18 cellular contexts compared by ENCODE assay signal in the genomic region with DNA sequence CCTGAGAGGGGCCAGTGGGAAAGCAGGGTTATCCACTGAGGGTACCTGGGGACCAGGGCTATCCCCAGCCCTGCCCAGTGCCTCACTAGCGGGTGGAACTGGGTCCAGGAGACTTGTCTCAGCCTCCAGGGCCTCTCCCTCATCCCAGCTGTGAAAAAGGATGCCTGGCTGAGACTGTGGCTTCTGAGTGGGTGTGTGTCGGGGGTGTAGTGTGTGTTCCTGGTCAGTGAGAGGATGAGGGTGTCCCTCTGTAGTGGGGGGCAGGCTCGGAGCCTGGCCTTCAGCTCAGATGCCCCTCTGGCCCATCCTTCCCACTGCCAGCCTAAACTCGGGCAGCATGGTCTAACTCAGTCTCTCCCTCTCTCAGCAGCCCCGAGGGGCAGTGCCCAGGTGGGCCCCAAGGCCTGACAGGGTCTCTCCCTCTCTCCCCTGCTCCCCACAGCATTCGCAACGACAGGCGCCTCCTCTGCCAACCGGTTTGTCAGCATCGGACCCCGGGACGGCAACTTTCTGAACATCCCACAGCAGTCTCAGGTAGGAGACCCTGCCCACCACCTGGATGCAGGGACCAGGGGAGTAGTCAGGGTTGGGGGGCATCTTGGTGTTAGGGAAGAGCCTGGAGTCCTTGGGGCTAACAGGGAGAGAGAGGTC. TPM values are rescaled to one million over a fixed set of nuclear protein-coding genes. Genes with fewer than 3 reads are reported as not detected.
A peak's percentile ranks its signal among the peaks of the same experiment; 100 is the strongest.
DNase-seq lines count a peak whose midpoint lies in the region; ATAC-seq and TF ChIP-seq lines count a peak whose summit lies in the region.
"Had no signal": no experiment of that assay in that cellular context is flagged by ENCODE, and none has a peak within 500 bp of the region (broad histone marks: within the 10 kb centered on the region; RNA-seq: fewer than 3 reads in every experiment).

No MANE protein-coding gene starts in this region.

- peaks cover 45 to 78% (median 58%) of the 10 kb centered on the region in 9 donors for H3K4me1 ChIP-seq in heart right ventricle
- peaks cover 37 to 44% of the 10 kb centered on the region in 2 donors for H3K4me1 ChIP-seq in left lung
- H3K4me1 ChIP-seq in stomach: peaks cover 35 to 68% (median 58%) of the 10 kb centered on the region in 4 donors

- H3K27me3 Mint-ChIP-seq in glutamatergic neuron (ENCODE audit: unreplicated experiment): peaks cover 8% of the 10 kb centered on the region
- peaks cover 69% of the 10 kb centered on the region for H3K27me3 Mint-ChIP-seq in type B pancreatic cell

- H3K27me3 ChIP-seq in heart right ventricle (no peaks in the 10 kb centered on the region), left lung (no peaks in the 10 kb centered on the region), stomach (no peaks in the 10 kb centered on the region)

- TF ChIP-seq EP300 in stomach (IDR thresholded peaks at IDR 0.05): no peak

- WGBS in heart right ventricle, 2 donors: 85 to 88% methylated on average over 12 of the region's 12 CpGs
- 81 to 88% (median 87%) methylated on average over 10 to 12 of the region's 12 CpGs for WGBS in stomach, 5 donors

- H3K27ac Mint-ChIP-seq in glutamatergic neuron (ENCODE audit: unreplicated experiment) (no peak overlapping the region), type B pancreatic cell (no peak overlapping the region)
- H3K27ac Mint-ChIP-seq: activated T-cell treated with anti-CD3 and anti-CD28 coated beads, Interleukin-2, amount 50 U/mL, for 24 hours had no signal

- intact Hi-C loops in heart right ventricle (cut with DNase I) (loop anchor here in 3 of 10 donors (2.0 to 5.0 kb wide), 4 partner anchors 98 to 113 kb away; no protein-coding TSS in a partner anchor), cardiac septum (cut with DNase I) (loop anchor here (2.0 kb wide), 1 partner anchor 27 kb away; no protein-coding TSS in a partner anchor), left lung (cut with DNase I) (loop anchor here (5.0 to 10.0 kb wide), 2 partner anchors 103 to 105 kb away; no protein-coding TSS in a partner anchor), stomach (cut with DNase I; ENCODE audit: low total_unique reads) (no loop called here)

- H3K4me3 ChIP-seq in heart right ventricle (no peak overlapping the region), left lung (no peak overlapping the region), stomach (no peak overlapping the region)
- H3K4me3 ChIP-seq: cardiac muscle cell had no signal

- H3K9me3 ChIP-seq in heart right ventricle (no peaks in the 10 kb centered on the region), left lung (no peaks in the 10 kb centered on the region), stomach (no peaks in the 10 kb centered on the region)

- H3K4me1 Mint-ChIP-seq in glutamatergic neuron (ENCODE audit: low read depth, unreplicated experiment): peaks cover 9% of the 10 kb centered on the region
- peaks cover 6% of the 10 kb centered on the region for H3K4me1 Mint-ChIP-seq in type B pancreatic cell (ENCODE audit: unreplicated experiment)

- H3K27ac ChIP-seq in heart right ventricle: peak overlapping the region; percentile 60 to 95 (median 80)
- H3K27ac ChIP-seq in left lung: peak overlapping the region; percentile 28 to 85
- peak overlapping the region in 4 of 5 donors; percentile 39 to 90 (median 74) for H3K27ac ChIP-seq in stomach
- H3K27ac ChIP-seq: cardiac muscle cell had no signal

- ATAC-seq in heart right ventricle (no peak), left lung (no peak), HG02870 (IDR thresholded peaks at IDR 0.05; ENCODE audit: unreplicated experiment) (no peak)

- no peak for TF ChIP-seq CTCF in heart right ventricle (IDR thresholded peaks at IDR 0.05)
- no peak for TF ChIP-seq CTCF in left lung (IDR thresholded peaks at IDR 0.05)
- TF ChIP-seq CTCF in stomach (IDR thresholded peaks at IDR 0.05): no peak
- no peak for TF ChIP-seq CTCF in glutamatergic neuron (IDR thresholded peaks at IDR 0.05; ENCODE audit: partially characterized antibody, unreplicated experiment)
- TF ChIP-seq CTCF in type B pancreatic cell (conservative IDR thresholded peaks at IDR 0.05): no peak

- H3K36me3 ChIP-seq in heart right ventricle: peaks cover 0 to 60% (median 0%) of the 10 kb centered on the region in 9 donors
- peaks cover 0 to 18% of the 10 kb centered on the region in 2 donors for H3K36me3 ChIP-seq in left lung
- peaks cover 0 to 63% (median 57%) of the 10 kb centered on the region in 4 donors for H3K36me3 ChIP-seq in stomach
- H3K36me3 ChIP-seq: cardiac muscle cell had no signal

- H3K9me3 Mint-ChIP-seq in glutamatergic neuron (ENCODE audit: unreplicated experiment): peaks cover 10% of the 10 kb centered on the region
- no peaks in the 10 kb centered on the region for H3K9me3 Mint-ChIP-seq in type B pancreatic cell
- H3K9me3 Mint-ChIP-seq: activated naive CD4-positive, alpha-beta T cell treated with anti-CD3 and anti-CD28 coated beads, Interleukin-2, amount 50 U/mL, for 72 hours; activated T-cell treated with anti-CD3 and anti-CD28 coated beads, Interleukin-2, amount 50 U/mL, for 24 hours had no signal

- H3K4me3 Mint-ChIP-seq in glutamatergic neuron (ENCODE audit: unreplicated experiment) (no peak overlapping the region), type B pancreatic cell (no peak overlapping the region)
- H3K4me3 Mint-ChIP-seq: activated T-cell treated with anti-CD3 and anti-CD28 coated beads, Interleukin-2, amount 50 U/mL, for 24 hours had no signal

- no peak for DNase-seq in heart right ventricle
- DNase-seq in cardiac septum (ENCODE audit: low spot score): no peak
- DNase-seq in left lung: no peak
- no peak for DNase-seq in stomach
- DNase-seq in NCI-H1048 (lab: John Stamatoyannopoulos, UW): no peak
- DNase-seq in glutamatergic neuron: no peak
- DNase-seq in type B pancreatic cell (ENCODE audit: extremely low spot score, unreplicated experiment): no peak
- DNase-seq: activated CD4-positive, alpha-beta T cell treated with anti-CD3 and anti-CD28 coated beads, Interleukin-2, amount 50 U/mL, for 48 hours; activated T-cell treated with anti-CD3 and anti-CD28 coated beads, Interleukin-2, amount 50 U/mL, for 24 hours; effector memory CD4-positive, alpha-beta T cell; KG1; NCI-H1092 treated with DMSO at 0.1 percent for 48 hours; NCI-H526 treated with DMSO at 0.1 percent for 48 hours; OCI-M1; posterior cingulate gyrus had no signal

- H3K36me3 Mint-ChIP-seq in glutamatergic neuron (ENCODE audit: unreplicated experiment): no peaks in the 10 kb centered on the region
- H3K36me3 Mint-ChIP-seq in type B pancreatic cell: no peaks in the 10 kb centered on the region
- H3K36me3 Mint-ChIP-seq: activated naive CD4-positive, alpha-beta T cell treated with anti-CD3 and anti-CD28 coated beads, Interleukin-2, amount 50 U/mL, for 72 hours had no signal

- no peak for TF ChIP-seq POLR2A in stomach (IDR thresholded peaks at IDR 0.05)

RNA-seq across cellular contexts. Expression of a gene that starts 12.7 kb away (rescaled TPM):
- total RNA-seq in heart right ventricle (1 to 10 TPM; 3.4 to 9.9 (median 6.1) TPM), cardiac septum (9.4 TPM), left lung (10 to 100 TPM; 15.4 to 32.9 TPM), stomach (10 to 100 TPM in 2 of 5 donors, 1 to 10 TPM in 2, not detected in 1; 1.3 to 19.3 (median 7.6) TPM), glutamatergic neuron (ENCODE audit: unreplicated experiment) (1.3 TPM), type B pancreatic cell (ENCODE audit: low replicate concordance) (0.19 TPM in 1 of 2 replicates, not detected in the other)
- polyA plus RNA-seq in heart right ventricle (10 to 100 TPM; 11.5 to 13.0 TPM), stomach (1 to 10 TPM; 4.1 to 5.5 (median 5.0) TPM)

RNA-seq across cellular contexts. Expression of a gene that starts 26.6 kb away (rescaled TPM):
- total RNA-seq in heart right ventricle: 10 to 100 TPM; 10.5 to 22.4 (median 14.2) TPM
- polyA plus RNA-seq in heart right ventricle: 10 to 100 TPM; 33.1 to 54.0 TPM
- 17.5 TPM for total RNA-seq in cardiac septum
- total RNA-seq in left lung: 10 to 100 TPM; 24.2 to 46.2 TPM
- total RNA-seq in stomach: 100 to 1,000 TPM in 1 of 5 donors, 10 to 100 TPM in 4; 29.6 to 373 (median 36.5) TPM
- 10 to 100 TPM; 64.7 to 88.2 (median 77.9) TPM for polyA plus RNA-seq in stomach
- total RNA-seq in glutamatergic neuron (ENCODE audit: unreplicated experiment): 29.2 TPM
- 48.1 and 69.7 TPM in 2 replicates for total RNA-seq in type B pancreatic cell (ENCODE audit: low replicate concordance)

RNA-seq across cellular contexts. Expression of a gene that starts 28.1 kb away (rescaled TPM):
- 10 to 100 TPM; 31.1 to 58.0 (median 35.1) TPM for total RNA-seq in heart right ventricle
- polyA plus RNA-seq in heart right ventricle: 10 to 100 TPM; 23.9 to 25.0 TPM
- total RNA-seq in cardiac septum: 33.8 TPM
- 10 to 100 TPM; 65.1 to 92.5 TPM for total RNA-seq in left lung
- total RNA-seq in stomach: 100 to 1,000 TPM in 1 of 5 donors, 10 to 100 TPM in 4; 10.1 to 122 (median 26.3) TPM
- 10 to 100 TPM in 1 of 3 donors, 1 to 10 TPM in 2; 6.9 to 26.2 (median 9.5) TPM for polyA plus RNA-seq in stomach
- 68.6 TPM for total RNA-seq in glutamatergic neuron (ENCODE audit: unreplicated experiment)
- 66.8 and 77.9 TPM in 2 replicates for total RNA-seq in type B pancreatic cell (ENCODE audit: low replicate concordance)
